11 cellular contexts compared by ENCODE assay signal in the genomic region with DNA sequence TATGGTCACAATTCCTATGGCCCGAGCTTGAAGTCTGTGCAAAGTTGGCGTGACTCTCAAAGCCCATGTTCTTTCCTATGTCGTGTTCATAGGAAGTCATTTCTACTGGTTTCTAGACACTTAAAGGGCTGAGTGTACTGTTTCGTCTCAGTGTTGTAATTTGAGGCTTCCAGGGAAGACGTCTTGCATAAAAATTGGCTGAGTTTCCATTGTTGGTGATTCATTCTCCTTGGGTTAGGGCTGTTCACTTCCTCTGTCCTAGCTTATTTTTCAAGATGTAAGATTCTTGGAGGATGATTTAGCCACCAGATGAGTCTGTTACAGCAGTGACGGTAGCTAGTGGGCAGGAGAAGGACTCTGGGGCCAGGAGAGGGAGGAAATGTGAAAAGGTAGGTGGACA. TPM values are rescaled to one million over a fixed set of nuclear protein-coding genes. Genes with fewer than 3 reads are reported as not detected.
A peak's percentile ranks its signal among the peaks of the same experiment; 100 is the strongest.
DNase-seq lines count a peak whose midpoint lies in the region; ATAC-seq and TF ChIP-seq lines count a peak whose summit lies in the region.
"Had no signal": no experiment of that assay in that cellular context is flagged by ENCODE, and none has a peak within 500 bp of the region (broad histone marks: within the 10 kb centered on the region; RNA-seq: fewer than 3 reads in every experiment).

No MANE protein-coding gene starts in this region.

- TF ChIP-seq POLR2A in suprapubic skin (IDR thresholded peaks at IDR 0.05) = no peak

- no peaks in the 10 kb centered on the region for H3K4me1 ChIP-seq in hepatocyte (ENCODE audit: insufficient read depth)
- H3K4me1 ChIP-seq in suprapubic skin = no peaks in the 10 kb centered on the region
- H3K4me1 ChIP-seq: ascending aorta, parathyroid adenoma had no signal

- no peaks in the 10 kb centered on the region for H3K9me2 ChIP-seq in hepatocyte (replicated peaks; ENCODE audit: insufficient read depth)

- H3K27me3 ChIP-seq in hepatocyte (no peaks in the 10 kb centered on the region), suprapubic skin (no peaks in the 10 kb centered on the region)
- H3K27me3 ChIP-seq: ascending aorta had no signal

- H3K4me3 ChIP-seq in hepatocyte (no peak overlapping the region), suprapubic skin (no peak overlapping the region)
- H3K4me3 ChIP-seq: ascending aorta had no signal

- no peak overlapping the region for H3K27ac ChIP-seq in hepatocyte
- peak overlapping the region; percentile 31 for H3K27ac ChIP-seq in suprapubic skin
- H3K27ac ChIP-seq: C4-2B, parathyroid adenoma had no signal

- H4K20me1 ChIP-seq in hepatocyte (ENCODE audit: insufficient read depth, poor library complexity, severe bottlenecking) = no peaks in the 10 kb centered on the region

- no peak for TF ChIP-seq EP300 in suprapubic skin (IDR thresholded peaks at IDR 0.05)

- H2AFZ ChIP-seq in hepatocyte = no peak overlapping the region
- H2AFZ ChIP-seq: parathyroid adenoma had no signal

- DNase-seq in activated T-cell treated with anti-CD3 and anti-CD28 coated beads, Interleukin-2, amount 50 U/mL, for 24 hours = no peak
- DNase-seq in activated T-cell treated with anti-CD3 and anti-CD28 coated beads for 4 hours (no peak), hepatocyte (ENCODE audit: low spot score) (peak; percentile 19), suprapubic skin (ENCODE audit: low spot score in 2 of 2) (no peak), NAMALWA (ENCODE audit: low spot score) (no peak)
- DNase-seq in activated T-helper 1 cell treated with anti-CD3 and anti-CD28 coated beads, Interleukin-12 subunit alpha, Interleukin-12 subunit beta, Interleukin-2, Interleukin-4 antibody, amounts not matched to agents 30 ng/mL and 10 ng/mL and 1 ng/mL, durations not matched to agents 14 hours and 24 hours and 36 hours (ENCODE audit: low spot score) = no peak

- peaks cover 4% of the 10 kb centered on the region for H3K9me3 Mint-ChIP-seq in activated T-cell treated with anti-CD3 and anti-CD28 coated beads, Interleukin-2, amount 50 U/mL, for 24 hours
- peaks cover 32% of the 10 kb centered on the region for H3K9me3 Mint-ChIP-seq in activated T-helper 1 cell treated with anti-CD3 and anti-CD28 coated beads, Interleukin-12 subunit alpha, Interleukin-12 subunit beta, Interleukin-2, Interleukin-4 antibody, amounts not matched to agents 30 ng/mL and 10 ng/mL and 1 ng/mL, durations not matched to agents 14 hours and 24 hours and 36 hours

- intact Hi-C loops in activated T-helper 1 cell treated with anti-CD3 and anti-CD28 coated beads, Interleukin-12 subunit alpha, Interleukin-12 subunit beta, Interleukin-2, Interleukin-4 antibody, amounts not matched to agents 30 ng/mL and 10 ng/mL and 1 ng/mL, durations not matched to agents 14 hours and 24 hours and 36 hours (cut with micrococcal nuclease) = loop anchor here (1.0 to 5.0 kb wide), 2 partner anchors 13 to 35 kb away; no protein-coding TSS in a partner anchor

- peak overlapping the region; percentile 17 for H3K4me3 Mint-ChIP-seq in activated T-cell treated with anti-CD3 and anti-CD28 coated beads, Interleukin-2, amount 50 U/mL, for 24 hours
- H3K4me3 Mint-ChIP-seq in activated T-helper 1 cell treated with anti-CD3 and anti-CD28 coated beads, Interleukin-12 subunit alpha, Interleukin-12 subunit beta, Interleukin-2, Interleukin-4 antibody, amounts not matched to agents 30 ng/mL and 10 ng/mL and 1 ng/mL, durations not matched to agents 14 hours and 24 hours and 36 hours = peak overlapping the region; percentile 9

- H3K9me3 ChIP-seq in hepatocyte (ENCODE audit: low read depth) (no peaks in the 10 kb centered on the region), suprapubic skin (peaks cover 8% of the 10 kb centered on the region)

- ATAC-seq in HG02610 (IDR thresholded peaks at IDR 0.05; ENCODE audit: unreplicated experiment) (no peak), HG03342 (IDR thresholded peaks at IDR 0.05; ENCODE audit: unreplicated experiment) (no peak)

- no peak overlapping the region for H3K4me2 ChIP-seq in hepatocyte

- H3K36me3 ChIP-seq in hepatocyte (replicated peaks; ENCODE audit: insufficient read depth, low read depth) (no peaks in the 10 kb centered on the region), suprapubic skin (no peaks in the 10 kb centered on the region)
- H3K36me3 ChIP-seq: ascending aorta had no signal

- no peaks in the 10 kb centered on the region for H3K79me2 ChIP-seq in hepatocyte
- H3K79me2 ChIP-seq: parathyroid adenoma had no signal

- peaks cover 42% of the 10 kb centered on the region for H3K4me1 Mint-ChIP-seq in activated T-cell treated with anti-CD3 and anti-CD28 coated beads, Interleukin-2, amount 50 U/mL, for 24 hours (ENCODE audit: low read depth)
- peaks cover 19% of the 10 kb centered on the region for H3K4me1 Mint-ChIP-seq in activated T-helper 1 cell treated with anti-CD3 and anti-CD28 coated beads, Interleukin-12 subunit alpha, Interleukin-12 subunit beta, Interleukin-2, Interleukin-4 antibody, amounts not matched to agents 30 ng/mL and 10 ng/mL and 1 ng/mL, durations not matched to agents 14 hours and 24 hours and 36 hours (ENCODE audit: low read depth)

- H3K36me3 Mint-ChIP-seq in activated T-cell treated with anti-CD3 and anti-CD28 coated beads, Interleukin-2, amount 50 U/mL, for 24 hours (ENCODE audit: low read depth) = peaks cover 29% of the 10 kb centered on the region
- H3K36me3 Mint-ChIP-seq in activated T-helper 1 cell treated with anti-CD3 and anti-CD28 coated beads, Interleukin-12 subunit alpha, Interleukin-12 subunit beta, Interleukin-2, Interleukin-4 antibody, amounts not matched to agents 30 ng/mL and 10 ng/mL and 1 ng/mL, durations not matched to agents 14 hours and 24 hours and 36 hours (ENCODE audit: low read depth) = peaks cover 27% of the 10 kb centered on the region

- TF ChIP-seq CTCF in hepatocyte (IDR thresholded peaks at IDR 0.05; ENCODE audit: poor library complexity) = no peak
- no peak for TF ChIP-seq CTCF in suprapubic skin (IDR thresholded peaks at IDR 0.05)

- WGBS in hepatocyte (ENCODE audit: low lambda C conversion rate, missing lambda C conversion rate) = 73% methylated on average over 6 of the region's 6 CpGs
- 41% methylated on average over 6 of the region's 6 CpGs for WGBS in suprapubic skin

- H3K27me3 Mint-ChIP-seq in activated T-cell treated with anti-CD3 and anti-CD28 coated beads, Interleukin-2, amount 50 U/mL, for 24 hours = no peaks in the 10 kb centered on the region
- no peaks in the 10 kb centered on the region for H3K27me3 Mint-ChIP-seq in activated T-helper 1 cell treated with anti-CD3 and anti-CD28 coated beads, Interleukin-12 subunit alpha, Interleukin-12 subunit beta, Interleukin-2, Interleukin-4 antibody, amounts not matched to agents 30 ng/mL and 10 ng/mL and 1 ng/mL, durations not matched to agents 14 hours and 24 hours and 36 hours (ENCODE audit: insufficient read depth)

- H3K27ac Mint-ChIP-seq in activated T-cell treated with anti-CD3 and anti-CD28 coated beads, Interleukin-2, amount 50 U/mL, for 24 hours = peak overlapping the region; percentile 84
- peak overlapping the region; percentile 87 for H3K27ac Mint-ChIP-seq in activated T-helper 1 cell treated with anti-CD3 and anti-CD28 coated beads, Interleukin-12 subunit alpha, Interleukin-12 subunit beta, Interleukin-2, Interleukin-4 antibody, amounts not matched to agents 30 ng/mL and 10 ng/mL and 1 ng/mL, durations not matched to agents 14 hours and 24 hours and 36 hours

RNA-seq across cellular contexts. Expression of a gene that starts 43.1 kb away (rescaled TPM):
- 30.5 and 33.6 TPM in 2 replicates for total RNA-seq in activated T-helper 1 cell treated with anti-CD3 and anti-CD28 coated beads, Interleukin-12 subunit alpha, Interleukin-12 subunit beta, Interleukin-2, Interleukin-4 antibody, amounts not matched to agents 30 ng/mL and 10 ng/mL and 1 ng/mL, durations not matched to agents 14 hours and 24 hours and 36 hours
- 0.12 and 2.6 TPM in 2 replicates for total RNA-seq in hepatocyte
- polyA plus RNA-seq in hepatocyte = not detected in 2 replicates
- 10 to 100 TPM in 1 of 4 donors, 1 to 10 TPM in 3; 3.6 to 13.5 (median 5.0) TPM for total RNA-seq in suprapubic skin

RNA-seq across cellular contexts. Expression of a gene that starts 55.0 kb away (rescaled TPM):
- 2.0 and 2.1 TPM in 2 replicates for total RNA-seq in activated T-helper 1 cell treated with anti-CD3 and anti-CD28 coated beads, Interleukin-12 subunit alpha, Interleukin-12 subunit beta, Interleukin-2, Interleukin-4 antibody, amounts not matched to agents 30 ng/mL and 10 ng/mL and 1 ng/mL, durations not matched to agents 14 hours and 24 hours and 36 hours
- total RNA-seq in hepatocyte = 0.10 TPM in 1 of 2 replicates, not detected in the other
- polyA plus RNA-seq in hepatocyte = 0.07 TPM in 1 of 2 replicates, not detected in the other
- 1 to 10 TPM in 3 of 4 donors, under 1 TPM in 1; 0.30 to 5.1 (median 1.5) TPM for total RNA-seq in suprapubic skin
